ENCODE assay signal across 8 cellular contexts in genomic region chr9:124415102-124415851, GRCh38. TPM values are rescaled to one million over a fixed set of nuclear protein-coding genes. Genes with fewer than 3 reads are reported as not detected.
A peak's percentile ranks its signal among the peaks of the same experiment; 100 is the strongest.
DNase-seq lines count a peak whose midpoint lies in the region; ATAC-seq lines count a peak whose summit lies in the region.

Gene PSMB7 (minus strand): TSS chr9:124415442. CDS start chr9:124415425, 17 bp downstream.

- H3K4me3 Mint-ChIP-seq in effector memory CD8-positive, alpha-beta T cell, result peak within 1 kb of the TSS; percentile 93 to 97
- peak within 1 kb of the TSS; percentile 99 for H3K4me3 Mint-ChIP-seq in memory B cell

- peaks cover 27% of the 10 kb centered on the region in 2 donors for H3K4me1 Mint-ChIP-seq in effector memory CD8-positive, alpha-beta T cell (ENCODE audit: low read depth in 2 of 2)
- peaks cover 14% of the 10 kb centered on the region for H3K4me1 Mint-ChIP-seq in memory B cell

- POLR2A ChIA-PET in activated CD8-positive, alpha-beta memory T cell treated with anti-CD3 and anti-CD28 coated beads for 36 hours (lab: Charles Lee), result no interaction called here

- H3K27ac Mint-ChIP-seq in effector memory CD8-positive, alpha-beta T cell, result peak within 1 kb of the TSS; percentile 96 to 98
- peak within 1 kb of the TSS; percentile 99 for H3K27ac Mint-ChIP-seq in memory B cell

- DNase-seq in CMK (ENCODE audit: low read depth) (peak; percentile 94), HS-5 (ENCODE audit: low read depth) (peak; percentile 83), memory B cell (ENCODE audit: low spot score in 2 of 2) (peak; percentile 96 to 97)
- peak; percentile 84 for DNase-seq in NK-92 treated with Interleukin-12 subunit alpha and Interleukin-12 subunit beta, amount 100 ng/mL, for 24 hours (lab: John Stamatoyannopoulos, UW)
- peak; percentile 97 to 98 (median 98) for DNase-seq in effector memory CD8-positive, alpha-beta T cell
- DNase-seq in stimulated activated CD8-positive, alpha-beta memory T cell treated with anti-CD3 and anti-CD28 coated beads, Interleukin-12 subunit alpha, Interleukin-12 subunit beta, amount 100 ng/mL, for 4 hours (ENCODE audit: low read depth), result peak; percentile 91

- ATAC-seq in GM19467 (IDR thresholded peaks at IDR 0.05; ENCODE audit: unreplicated experiment), result peak; percentile 89
- peak; percentile 94 for ATAC-seq in effector memory CD8-positive, alpha-beta T cell (replicated peaks)
- peak; percentile 94 for ATAC-seq in memory B cell (ENCODE audit: low read depth)

- CTCF ChIA-PET in activated CD8-positive, alpha-beta memory T cell treated with anti-CD3 and anti-CD28 coated beads for 36 hours (lab: Charles Lee), result interaction anchor here (0.5 to 1.3 kb wide), 3 partner anchors 15 to 462 kb away, joined by 3 to 4 read pairs (median 4); no protein-coding TSS in a partner anchor

- peaks cover 57% of the 10 kb centered on the region for H3K36me3 Mint-ChIP-seq in effector memory CD8-positive, alpha-beta T cell (ENCODE audit: insufficient read depth)
- peaks cover 17% of the 10 kb centered on the region for H3K36me3 Mint-ChIP-seq in memory B cell

- H3K9me3 Mint-ChIP-seq in effector memory CD8-positive, alpha-beta T cell, result peaks cover 0 to 6% of the 10 kb centered on the region in 2 donors
- H3K9me3 Mint-ChIP-seq in memory B cell, result no peaks in the 10 kb centered on the region

- no peaks in the 10 kb centered on the region for H3K27me3 Mint-ChIP-seq in effector memory CD8-positive, alpha-beta T cell
- H3K27me3 Mint-ChIP-seq in memory B cell, result no peaks in the 10 kb centered on the region

RNA-seq across cellular contexts. Expression of gene PSMB7, which starts in this region (rescaled TPM):
- total RNA-seq in activated CD8-positive, alpha-beta memory T cell treated with anti-CD3 and anti-CD28 coated beads for 36 hours, result 100 to 1,000 TPM; 206 to 212 TPM

Comparison
In these comparisons a context has a peak if more than half of its experiments do, and no peak if none do; other contexts are left out.
1. Peak in every context shown above with its lines: DNase-seq and ATAC-seq.